17 cellular contexts compared by ENCODE assay signal in the genomic region with DNA sequence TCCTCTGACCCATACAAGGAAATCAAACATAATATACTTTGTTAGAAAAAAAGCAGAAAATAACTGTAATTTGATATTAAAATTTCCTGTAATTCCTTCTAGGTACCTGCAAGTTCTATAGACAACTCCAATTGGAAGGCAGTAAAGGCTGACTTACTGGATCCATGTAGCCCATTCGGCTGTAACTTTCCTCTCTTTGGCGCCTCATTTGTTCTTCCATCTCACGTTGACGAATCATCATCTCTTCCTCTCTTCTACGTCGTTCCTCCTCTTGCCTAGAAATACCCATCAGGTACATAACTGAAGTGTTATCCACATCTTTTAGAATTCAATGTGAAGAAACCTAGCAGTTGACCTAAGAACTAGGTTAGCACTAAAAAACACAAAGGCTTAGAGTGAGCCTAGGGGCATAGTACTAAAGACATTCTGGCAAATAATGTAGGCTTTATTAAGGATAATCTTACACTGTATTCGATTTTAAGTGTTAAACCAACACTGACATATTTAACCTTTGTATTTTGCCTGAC. TPM values are rescaled to one million over a fixed set of nuclear protein-coding genes. Genes with fewer than 3 reads are reported as not detected.
A peak's percentile ranks its signal among the peaks of the same experiment; 100 is the strongest.
DNase-seq lines count a peak whose midpoint lies in the region; ATAC-seq lines count a peak whose summit lies in the region.
"Had no signal": no experiment of that assay in that cellular context is flagged by ENCODE, and none has a peak within 500 bp of the region (broad histone marks: within the 10 kb centered on the region; RNA-seq: fewer than 3 reads in every experiment).

No MANE protein-coding gene starts in this region.

- CTCF ChIA-PET in activated CD8-positive, alpha-beta T cell treated with anti-CD3 and anti-CD28 coated beads, Interleukin-2, amount 10 ng/mL, durations not matched to agents 7 days and 5 days (lab: Charles Lee) = no interaction called here

- no peak for DNase-seq in stimulated activated naive CD8-positive, alpha-beta T cell treated with anti-CD3 and anti-CD28 coated beads, Interleukin-15, Interleukin-2, amounts not matched to agents 100 U/mL and 50 U/mL, for 24 hours
- DNase-seq in activated CD8-positive, alpha-beta T cell treated with anti-CD3 and anti-CD28 coated beads, Interleukin-2, amount 10 ng/mL, durations not matched to agents 7 days and 5 days = no peak
- no peak for DNase-seq in memory B cell (ENCODE audit: low spot score in 2 of 2)
- DNase-seq in NCI-H524 (lab: John Stamatoyannopoulos, UW) = no peak
- no peak for DNase-seq in central memory CD4-positive, alpha-beta T cell
- no peak for DNase-seq in cortex of kidney (lab: John Stamatoyannopoulos, UW)
- DNase-seq: activated CD4-positive, alpha-beta T cell treated with anti-CD3 and anti-CD28 coated beads, Interleukin-2, amount 50 U/mL, for 1 hour; amniotic stem cell; dorsolateral prefrontal cortex; foreskin melanocyte; NCI-H1092 treated with DMSO at 0.1 percent for 48 hours; NCI-H226; PC-3; stimulated activated CD4-positive, alpha-beta T cell treated with anti-CD3 and anti-CD28 coated beads, Interleukin-4, amount 100 ng/mL, for 24 hours; stimulated activated naive CD4-positive, alpha-beta T cell treated with Interleukin-2 at 50 U/mL for 16 hours had no signal

- POLR2A ChIA-PET in activated CD8-positive, alpha-beta T cell treated with anti-CD3 and anti-CD28 coated beads, Interleukin-2, amount 10 ng/mL, durations not matched to agents 7 days and 5 days (lab: Charles Lee) = interaction anchor here (1.0 kb wide), 1 partner anchor 8 kb away, joined by 3 read pairs; no protein-coding TSS in a partner anchor

- no peaks in the 10 kb centered on the region for H3K27me3 Mint-ChIP-seq in stimulated activated naive CD8-positive, alpha-beta T cell treated with anti-CD3 and anti-CD28 coated beads, Interleukin-15, Interleukin-2, amounts not matched to agents 100 ng/mL and 50 ng/mL, for 24 hours
- no peaks in the 10 kb centered on the region for H3K27me3 Mint-ChIP-seq in activated CD8-positive, alpha-beta T cell treated with anti-CD3 and anti-CD28 coated beads, Interleukin-2, amount 10 ng/mL, durations not matched to agents 7 days and 5 days (ENCODE audit: low read depth)
- no peaks in the 10 kb centered on the region for H3K27me3 Mint-ChIP-seq in memory B cell

- H3K27ac Mint-ChIP-seq in stimulated activated naive CD8-positive, alpha-beta T cell treated with anti-CD3 and anti-CD28 coated beads, Interleukin-15, Interleukin-2, amounts not matched to agents 100 ng/mL and 50 ng/mL, for 24 hours = peak overlapping the region; percentile 96
- H3K27ac Mint-ChIP-seq in activated CD8-positive, alpha-beta T cell treated with anti-CD3 and anti-CD28 coated beads, Interleukin-2, amount 10 ng/mL, durations not matched to agents 7 days and 5 days = no peak overlapping the region
- peak overlapping the region; percentile 67 for H3K27ac Mint-ChIP-seq in memory B cell

- H3K9me3 Mint-ChIP-seq in stimulated activated naive CD8-positive, alpha-beta T cell treated with anti-CD3 and anti-CD28 coated beads, Interleukin-15, Interleukin-2, amounts not matched to agents 100 ng/mL and 50 ng/mL, for 24 hours = no peaks in the 10 kb centered on the region
- no peaks in the 10 kb centered on the region for H3K9me3 Mint-ChIP-seq in activated CD8-positive, alpha-beta T cell treated with anti-CD3 and anti-CD28 coated beads, Interleukin-2, amount 10 ng/mL, durations not matched to agents 7 days and 5 days (ENCODE audit: insufficient read depth)
- no peaks in the 10 kb centered on the region for H3K9me3 Mint-ChIP-seq in memory B cell

- H3K4me3 Mint-ChIP-seq in stimulated activated naive CD8-positive, alpha-beta T cell treated with anti-CD3 and anti-CD28 coated beads, Interleukin-15, Interleukin-2, amounts not matched to agents 100 ng/mL and 50 ng/mL, for 24 hours = peak overlapping the region; percentile 92
- H3K4me3 Mint-ChIP-seq in activated CD8-positive, alpha-beta T cell treated with anti-CD3 and anti-CD28 coated beads, Interleukin-2, amount 10 ng/mL, durations not matched to agents 7 days and 5 days = peak overlapping the region; percentile 12
- no peak overlapping the region for H3K4me3 Mint-ChIP-seq in memory B cell

- peaks cover 85% of the 10 kb centered on the region for H3K4me1 Mint-ChIP-seq in stimulated activated naive CD8-positive, alpha-beta T cell treated with anti-CD3 and anti-CD28 coated beads, Interleukin-15, Interleukin-2, amounts not matched to agents 100 ng/mL and 50 ng/mL, for 24 hours (ENCODE audit: low read depth)
- peaks cover 74% of the 10 kb centered on the region for H3K4me1 Mint-ChIP-seq in activated CD8-positive, alpha-beta T cell treated with anti-CD3 and anti-CD28 coated beads, Interleukin-2, amount 10 ng/mL, durations not matched to agents 7 days and 5 days (ENCODE audit: low read depth)
- H3K4me1 Mint-ChIP-seq in memory B cell = peaks cover 36% of the 10 kb centered on the region

- peaks cover 91% of the 10 kb centered on the region for H3K36me3 Mint-ChIP-seq in stimulated activated naive CD8-positive, alpha-beta T cell treated with anti-CD3 and anti-CD28 coated beads, Interleukin-15, Interleukin-2, amounts not matched to agents 100 ng/mL and 50 ng/mL, for 24 hours (ENCODE audit: low read depth)
- peaks cover 89% of the 10 kb centered on the region for H3K36me3 Mint-ChIP-seq in activated CD8-positive, alpha-beta T cell treated with anti-CD3 and anti-CD28 coated beads, Interleukin-2, amount 10 ng/mL, durations not matched to agents 7 days and 5 days (ENCODE audit: low read depth)
- H3K36me3 Mint-ChIP-seq in memory B cell = peaks cover 67% of the 10 kb centered on the region

- no peak for ATAC-seq in stimulated activated naive CD8-positive, alpha-beta T cell treated with anti-CD3 and anti-CD28 coated beads, Interleukin-15, Interleukin-2, amounts not matched to agents 100 U/mL and 50 U/mL, for 24 hours
- ATAC-seq in activated CD8-positive, alpha-beta T cell treated with anti-CD3 and anti-CD28 coated beads, Interleukin-2, amount 10 ng/mL, durations not matched to agents 7 days and 5 days = no peak
- ATAC-seq in memory B cell (ENCODE audit: low read depth) (no peak), GM21723 (IDR thresholded peaks at IDR 0.05; ENCODE audit: unreplicated experiment) (no peak)
- ATAC-seq: PC-3 had no signal

RNA-seq across cellular contexts. Expression of a gene that starts 5.1 kb away (rescaled TPM):
- 100 to 1,000 TPM; 348 to 360 TPM for total RNA-seq in activated CD8-positive, alpha-beta T cell treated with anti-CD3 and anti-CD28 coated beads, Interleukin-2, amount 10 ng/mL, durations not matched to agents 7 days and 5 days
